36 cellular contexts compared by ENCODE assay signal in the genomic region with DNA sequence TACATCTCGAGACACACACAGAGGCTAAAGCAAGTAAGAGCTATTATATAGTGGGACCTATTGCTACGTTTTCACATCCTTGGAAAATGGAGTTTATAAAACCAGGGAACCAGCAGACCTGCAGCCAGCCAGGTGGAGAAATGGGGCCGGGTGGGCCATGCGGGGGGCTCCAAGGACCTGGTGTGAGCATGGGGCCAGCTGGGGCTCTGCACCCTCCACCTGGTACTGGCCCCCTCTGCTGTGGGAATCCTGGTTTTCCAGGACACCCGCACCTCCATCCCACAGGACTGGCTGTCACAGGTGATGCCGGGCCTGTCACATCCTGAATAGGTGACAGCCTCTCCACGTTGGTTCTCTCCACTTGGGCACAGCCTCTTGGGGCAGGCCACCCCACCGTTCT.
"Had no signal": no experiment of that assay in that cellular context is flagged by ENCODE, and none has a peak within 500 bp of the region (broad histone marks: within the 10 kb centered on the region; RNA-seq: fewer than 3 reads in every experiment).

No MANE protein-coding gene starts in this region.

- ATAC-seq: activated CD8-positive, alpha-beta T cell treated with anti-CD3 and anti-CD28 coated beads for 36 hours; activated naive CD4-positive, alpha-beta T cell treated with anti-CD3 and anti-CD28 coated beads, Interleukin-2, amount 50 U/mL, for 72 hours; activated T-cell treated with anti-CD3 and anti-CD28 coated beads, Interleukin-2, amount 50 U/mL, for 4 hours; activated T-cell treated with anti-CD3 and anti-CD28 coated beads, Interleukin-2, amount 50 U/mL, for 72 hours; activated T-helper 17 cell treated with anti-CD3 and anti-CD28 coated beads, Interleukin-2, amount 50 U/mL, for 72 hours; body of pancreas had no signal

- H3K4me1 Mint-ChIP-seq: activated B cell treated with CpG ODN at 0.5 μM for 24 hours; activated CD4-positive, alpha-beta T cell treated with anti-CD3 and anti-CD28 coated beads, Interleukin-2, amount 10 ng/mL, durations not matched to agents 24 days and 14 days; activated naive CD8-positive, alpha-beta T cell treated with anti-CD3 and anti-CD28 coated beads for 36 hours had no signal

- H3K27me3 Mint-ChIP-seq: activated B cell treated with CpG ODN at 0.5 μM for 24 hours; activated CD4-positive, alpha-beta memory T cell treated with anti-CD3 and anti-CD28 coated beads for 36 hours; activated CD4-positive, alpha-beta T cell treated with anti-CD3 and anti-CD28 coated beads, Interleukin-2, amount 10 ng/mL, durations not matched to agents 24 days and 14 days; activated CD8-positive, alpha-beta T cell treated with anti-CD3 and anti-CD28 coated beads for 36 hours; activated naive CD8-positive, alpha-beta T cell treated with anti-CD3 and anti-CD28 coated beads for 36 hours; activated T-helper 17 cell treated with anti-CD3 and anti-CD28 coated beads, Interleukin-2, amount 50 U/mL, for 72 hours; central memory CD8-positive, alpha-beta T cell had no signal

- H3K27me3 ChIP-seq: adrenal gland, body of pancreas, brain microvascular endothelial cell, breast epithelium had no signal

- H3K4me3 Mint-ChIP-seq: activated B cell treated with CpG ODN at 0.5 μM for 24 hours; activated CD4-positive, alpha-beta memory T cell treated with anti-CD3 and anti-CD28 coated beads for 36 hours; activated CD4-positive, alpha-beta T cell treated with anti-CD3 and anti-CD28 coated beads, Interleukin-2, amount 10 ng/mL, durations not matched to agents 24 days and 14 days; activated CD8-positive, alpha-beta T cell treated with anti-CD3 and anti-CD28 coated beads for 36 hours; activated naive CD4-positive, alpha-beta T cell treated with anti-CD3 and anti-CD28 coated beads for 36 hours; activated naive CD8-positive, alpha-beta T cell treated with anti-CD3 and anti-CD28 coated beads for 36 hours; activated T-cell treated with anti-CD3 and anti-CD28 coated beads, Interleukin-2, amount 50 U/mL, for 4 hours; activated T-cell treated with anti-CD3 and anti-CD28 coated beads, Interleukin-2, amount 50 U/mL, for 72 hours; activated T-helper 1 cell treated with anti-CD3 and anti-CD28 coated beads, Interleukin-12 subunit alpha, Interleukin-12 subunit beta, Interleukin-2, Interleukin-4 antibody, amounts not matched to agents 30 ng/mL and 10 ng/mL and 1 ng/mL, durations not matched to agents 14 hours and 24 hours and 36 hours; activated T-helper 17 cell treated with anti-CD3 and anti-CD28 coated beads, Interleukin-2, amount 50 U/mL, for 72 hours; central memory CD8-positive, alpha-beta T cell; T-helper 1 cell treated with Interleukin-12 subunit alpha and Interleukin-12 subunit beta and Interleukin-4 antibody, amounts not matched to agents 30 μg/mL and 1 μg/mL, for 36 hours; T-helper 2 cell treated with Interferon-gamma antibody and Interleukin-4, amounts not matched to agents 5 μg/mL and 100 μg/mL, for 36 hours had no signal

- H3K9me3 Mint-ChIP-seq: activated B cell treated with CpG ODN at 0.5 μM for 24 hours; activated CD4-positive, alpha-beta memory T cell treated with anti-CD3 and anti-CD28 coated beads for 36 hours; activated CD4-positive, alpha-beta T cell treated with anti-CD3 and anti-CD28 coated beads, Interleukin-2, amount 10 ng/mL, durations not matched to agents 24 days and 14 days; activated CD8-positive, alpha-beta T cell treated with anti-CD3 and anti-CD28 coated beads for 36 hours; activated naive CD4-positive, alpha-beta T cell treated with anti-CD3 and anti-CD28 coated beads for 36 hours; activated naive CD4-positive, alpha-beta T cell treated with anti-CD3 and anti-CD28 coated beads, Interleukin-2, amount 50 U/mL, for 72 hours; activated naive CD8-positive, alpha-beta T cell treated with anti-CD3 and anti-CD28 coated beads for 36 hours; activated T-cell treated with anti-CD3 and anti-CD28 coated beads, Interleukin-2, amount 50 U/mL, for 4 hours; activated T-cell treated with anti-CD3 and anti-CD28 coated beads, Interleukin-2, amount 50 U/mL, for 72 hours; activated T-helper 1 cell treated with anti-CD3 and anti-CD28 coated beads, Interleukin-12 subunit alpha, Interleukin-12 subunit beta, Interleukin-2, Interleukin-4 antibody, amounts not matched to agents 30 ng/mL and 10 ng/mL and 1 ng/mL, durations not matched to agents 14 hours and 24 hours and 36 hours; activated T-helper 17 cell treated with anti-CD3 and anti-CD28 coated beads, Interleukin-2, amount 50 U/mL, for 72 hours; central memory CD8-positive, alpha-beta T cell; T-helper 1 cell treated with Interleukin-12 subunit alpha and Interleukin-12 subunit beta and Interleukin-4 antibody, amounts not matched to agents 30 μg/mL and 1 μg/mL, for 36 hours; T-helper 2 cell treated with Interferon-gamma antibody and Interleukin-4, amounts not matched to agents 5 μg/mL and 100 μg/mL, for 36 hours had no signal

- H3K27ac ChIP-seq: body of pancreas, brain microvascular endothelial cell, breast epithelium, VCaP had no signal

- H3K36me3 ChIP-seq: breast epithelium had no signal

- H3K27ac Mint-ChIP-seq: activated B cell treated with CpG ODN at 0.5 μM for 24 hours; activated CD4-positive, alpha-beta memory T cell treated with anti-CD3 and anti-CD28 coated beads for 36 hours; activated CD4-positive, alpha-beta T cell treated with anti-CD3 and anti-CD28 coated beads, Interleukin-2, amount 10 ng/mL, durations not matched to agents 24 days and 14 days; activated CD8-positive, alpha-beta T cell treated with anti-CD3 and anti-CD28 coated beads for 36 hours; activated naive CD4-positive, alpha-beta T cell treated with anti-CD3 and anti-CD28 coated beads for 36 hours; activated naive CD4-positive, alpha-beta T cell treated with anti-CD3 and anti-CD28 coated beads, Interleukin-2, amount 50 U/mL, for 72 hours; activated naive CD8-positive, alpha-beta T cell treated with anti-CD3 and anti-CD28 coated beads for 36 hours; activated T-cell treated with anti-CD3 and anti-CD28 coated beads, Interleukin-2, amount 50 U/mL, for 72 hours; activated T-helper 1 cell treated with anti-CD3 and anti-CD28 coated beads, Interleukin-12 subunit alpha, Interleukin-12 subunit beta, Interleukin-2, Interleukin-4 antibody, amounts not matched to agents 30 ng/mL and 10 ng/mL and 1 ng/mL, durations not matched to agents 14 hours and 24 hours and 36 hours; activated T-helper 17 cell treated with anti-CD3 and anti-CD28 coated beads, Interleukin-2, amount 50 U/mL, for 72 hours; T-helper 1 cell treated with Interleukin-12 subunit alpha and Interleukin-12 subunit beta and Interleukin-4 antibody, amounts not matched to agents 30 μg/mL and 1 μg/mL, for 36 hours; T-helper 2 cell treated with Interferon-gamma antibody and Interleukin-4, amounts not matched to agents 5 μg/mL and 100 μg/mL, for 36 hours had no signal

- H3K9me3 ChIP-seq: adrenal gland, body of pancreas, breast epithelium had no signal

- H3K4me3 ChIP-seq: adrenal gland, body of pancreas, breast epithelium had no signal

- DNase-seq: activated B cell treated with CpG ODN at 0.5 μM for 24 hours; activated CD4-positive, alpha-beta memory T cell treated with anti-CD3 and anti-CD28 coated beads for 36 hours; activated CD4-positive, alpha-beta T cell treated with anti-CD3 and anti-CD28 coated beads for 4 hours; activated CD4-positive, alpha-beta T cell treated with anti-CD3 and anti-CD28 coated beads, Interleukin-2, amount 10 ng/mL, durations not matched to agents 24 days and 14 days; activated CD4-positive, alpha-beta T cell treated with anti-CD3 and anti-CD28 coated beads, Interleukin-2, amount 50 U/mL, for 1 hour; activated CD4-positive, alpha-beta T cell treated with anti-CD3 and anti-CD28 coated beads, Interleukin-2, amount 50 U/mL, for 4 hours; activated CD4-positive, CD25-positive, alpha-beta regulatory T cell treated with anti-CD3 and anti-CD28 coated beads, Interleukin-2, amount 50 U/mL, for 72 hours; activated CD8-positive, alpha-beta memory T cell treated with anti-CD3 and anti-CD28 coated beads, Interleukin-2, amount 50 U/mL, for 4 hours; activated CD8-positive, alpha-beta T cell treated with anti-CD3 and anti-CD28 coated beads for 36 hours; activated effector memory CD4-positive, alpha-beta T cell treated with anti-CD3 and anti-CD28 coated beads, Interleukin-2, amount 50 U/mL, for 16 hours; activated gamma-delta T cell treated with Interleukin-2 at 50 U/mL for 16 hours; activated naive CD4-positive, alpha-beta T cell; activated naive CD4-positive, alpha-beta T cell treated with anti-CD3 and anti-CD28 coated beads for 36 hours; activated naive CD4-positive, alpha-beta T cell treated with anti-CD3 and anti-CD28 coated beads, Interleukin-2, amount 50 U/mL, for 16 hours; activated naive CD8-positive, alpha-beta T cell treated with anti-CD3 and anti-CD28 coated beads for 36 hours; activated T-cell treated with anti-CD3 and anti-CD28 coated beads for 4 hours; activated T-cell treated with anti-CD3 and anti-CD28 coated beads, Interleukin-2, amount 50 U/mL, for 1 hour; activated T-cell treated with anti-CD3 and anti-CD28 coated beads, Interleukin-2, amount 50 U/mL, for 4 hours; activated T-cell treated with anti-CD3 and anti-CD28 coated beads, Interleukin-2, amount 50 U/mL, for 72 hours; amniotic stem cell; brain microvascular endothelial cell; caudate nucleus; cerebellar nuclear complex; T-helper 1 cell; T-helper 2 cell; T-helper 9 cell had no signal

- H3K4me1 ChIP-seq: body of pancreas, breast epithelium had no signal
